8 cellular contexts compared by ENCODE assay signal in genomic region chr14:100384819-100385813, GRCh38. TPM values are rescaled to one million over a fixed set of nuclear protein-coding genes. Genes with fewer than 3 reads are reported as not detected.
DNase-seq lines count a peak whose midpoint lies in the region; ATAC-seq and TF ChIP-seq lines count a peak whose summit lies in the region.

No MANE protein-coding gene starts in this region.

- H3K4me1 ChIP-seq in right cardiac atrium (ENCODE audit: control insufficient read depth, insufficient read depth, low read length) (peaks cover 7% of the 10 kb centered on the region), RWPE2 (ENCODE audit: insufficient read depth, poor library complexity, severe bottlenecking) (peaks cover 29% of the 10 kb centered on the region), spleen (peaks cover 6 to 54% (median 27%) of the 10 kb centered on the region in 6 donors)
- H3K4me1 ChIP-seq in CD4-positive, alpha-beta memory T cell (ENCODE audit: insufficient read depth, low read length) = no peaks in the 10 kb centered on the region

- no peak overlapping the region for H3K4me3 Mint-ChIP-seq in CD4-positive, alpha-beta memory T cell

- H3K27me3 ChIP-seq in right cardiac atrium (ENCODE audit: control insufficient read depth, insufficient read depth) = no peaks in the 10 kb centered on the region
- no peaks in the 10 kb centered on the region for H3K27me3 ChIP-seq in RWPE2 (ENCODE audit: insufficient read depth, poor library complexity, severe bottlenecking)
- no peaks in the 10 kb centered on the region for H3K27me3 ChIP-seq in spleen (replicated peaks in 1 of 7)
- no peaks in the 10 kb centered on the region for H3K27me3 ChIP-seq in CD4-positive, alpha-beta memory T cell (ENCODE audit: insufficient read depth, low read length)

- no peak overlapping the region for H3K27ac Mint-ChIP-seq in CD4-positive, alpha-beta memory T cell

- TF ChIP-seq CTCF in RWPE2 (IDR thresholded peaks at IDR 0.05; ENCODE audit: poor library complexity, severe bottlenecking) = peak; percentile 92
- TF ChIP-seq CTCF in fibroblast of pulmonary artery (IDR thresholded peaks at IDR 0.05; ENCODE audit: low read length, missing control alignments) = peak; percentile 57
- peak in 9 of 11 experiments; percentile 15 to 52 (median 39) for TF ChIP-seq CTCF in spleen (IDR thresholded peaks at IDR 0.05 in 8 of 11, conservative IDR thresholded peaks at IDR 0.05 in 3 of 11)

- H3K36me3 Mint-ChIP-seq in CD4-positive, alpha-beta memory T cell = peaks cover 4% of the 10 kb centered on the region in 2 donors

- H3K27me3 Mint-ChIP-seq in CD4-positive, alpha-beta memory T cell = no peaks in the 10 kb centered on the region

- ATAC-seq in Right ventricle myocardium superior (ENCODE audit: poor library complexity) = peak; percentile 42
- no peak for ATAC-seq in right cardiac atrium
- peak; percentile 63 for ATAC-seq in RWPE2 (ENCODE audit: low read depth)
- no peak for ATAC-seq in HG02759 (IDR thresholded peaks at IDR 0.05; ENCODE audit: unreplicated experiment)

- no peak for TF ChIP-seq POLR2A in spleen (IDR thresholded peaks at IDR 0.05)

- DNase-seq in Right ventricle myocardium superior = no peak
- no peak for DNase-seq in right cardiac atrium
- no peak for DNase-seq in RWPE2 (ENCODE audit: low spot score)
- peak; percentile 84 for DNase-seq in fibroblast of pulmonary artery (ENCODE audit: low read depth)
- DNase-seq in spleen = no peak
- DNase-seq in CD4-positive, alpha-beta memory T cell = no peak
- DNase-seq in activated gamma-delta T cell (lab: John Stamatoyannopoulos, UW) = no peak

- H3K36me3 ChIP-seq in RWPE2 (ENCODE audit: low read depth) (peaks cover 6% of the 10 kb centered on the region), spleen (peaks cover 0 to 34% (median 13%) of the 10 kb centered on the region in 6 donors)
- H3K36me3 ChIP-seq in CD4-positive, alpha-beta memory T cell (ENCODE audit: insufficient read depth, low read length) = no peaks in the 10 kb centered on the region

- H3K9me3 ChIP-seq in right cardiac atrium (ENCODE audit: control insufficient read depth, low read length) (no peaks in the 10 kb centered on the region), RWPE2 (ENCODE audit: severe bottlenecking) (no peaks in the 10 kb centered on the region), spleen (no peaks in the 10 kb centered on the region)
- no peaks in the 10 kb centered on the region for H3K9me3 ChIP-seq in CD4-positive, alpha-beta memory T cell (ENCODE audit: control insufficient read depth in 1 of 2, low read length in 2 of 2)

- peaks cover 6 to 14% (median 8%) of the 10 kb centered on the region in 4 donors for H3K4me1 Mint-ChIP-seq in CD4-positive, alpha-beta memory T cell

- WGBS in right cardiac atrium = 60% methylated on average over 16 of the region's 16 CpGs
- WGBS in spleen, 5 donors = 76 to 84% (median 80%) methylated on average over 16 of the region's 16 CpGs

- no peak overlapping the region for H3K4me3 ChIP-seq in right cardiac atrium (ENCODE audit: low read length)
- no peak overlapping the region for H3K4me3 ChIP-seq in RWPE2 (ENCODE audit: severe bottlenecking)
- H3K4me3 ChIP-seq in fibroblast of pulmonary artery (replicated peaks; ENCODE audit: low read depth, low read length) = no peak overlapping the region
- no peak overlapping the region for H3K4me3 ChIP-seq in spleen
- no peak overlapping the region for H3K4me3 ChIP-seq in CD4-positive, alpha-beta memory T cell (ENCODE audit: low read length in 2 of 2)

- intact Hi-C loops in Right ventricle myocardium superior (cut with DNase I) = loop anchor here (5.0 to 10.0 kb wide), 2 partner anchors 260 to 1242 kb away; no protein-coding TSS in a partner anchor
- intact Hi-C loops in right cardiac atrium (cut with DNase I) = loop anchor here (2.0 to 10.0 kb wide), 6 partner anchors 260 to 1247 kb away; no protein-coding TSS in a partner anchor
- intact Hi-C loops in spleen (cut with DNase I; ENCODE audit: low total_unique reads) = loop anchor here (5.0 to 10.0 kb wide), 2 partner anchors 267 to 1240 kb away; no protein-coding TSS in a partner anchor
- intact Hi-C loops in CD4-positive, alpha-beta memory T cell (cut with micrococcal nuclease) = no loop called here

- H3K27ac ChIP-seq in right cardiac atrium (ENCODE audit: low read length) (no peak overlapping the region), RWPE2 (ENCODE audit: poor library complexity, severe bottlenecking) (peak overlapping the region; percentile 69), spleen (no peak overlapping the region)
- H3K27ac ChIP-seq in CD4-positive, alpha-beta memory T cell (ENCODE audit: low read depth, low read length) = no peak overlapping the region

- CTCF ChIA-PET in CD4-positive, alpha-beta memory T cell (lab: Charles Lee; ENCODE audit: partially characterized antibody) = interaction anchor here (0.8 to 13.5 kb wide), 21 partner anchors 9 to 420 kb away, joined by 3 to 277 read pairs (median 4); a partner anchor contains a TSS

- H3K9me3 Mint-ChIP-seq in CD4-positive, alpha-beta memory T cell = no peaks in the 10 kb centered on the region

- POLR2A ChIA-PET in CD4-positive, alpha-beta memory T cell (lab: Charles Lee; ENCODE audit: partially characterized antibody) = interaction anchor here (1.0 to 4.2 kb wide), 4 partner anchors 8 to 268 kb away, joined by 3 to 35 read pairs (median 4); partner anchors contain the start of gene WDR25

RNA-seq across cellular contexts. Expression of gene WDR25, which starts 8.8 kb away (rescaled TPM):
- total RNA-seq in Right ventricle myocardium superior (3.9 TPM), right cardiac atrium (1 to 10 TPM; 4.4 to 6.3 (median 5.3) TPM), spleen (10 to 100 TPM in 2 of 7 donors, 1 to 10 TPM in 5; 4.4 to 20.9 (median 9.9) TPM)
- polyA plus RNA-seq in right cardiac atrium (4.6 TPM), spleen (1 to 10 TPM; 4.8 to 6.9 (median 4.8) TPM)
- 1 to 10 TPM; 5.7 to 6.5 TPM for total RNA-seq in CD4-positive, alpha-beta memory T cell
- polyA plus RNA-seq in CD4-positive, alpha-beta memory T cell = 10 to 100 TPM in 1 of 2 donors, 1 to 10 TPM in 1; 9.2 to 14.4 TPM

Comparison
In these comparisons a context has a peak if more than half of its experiments do, and no peak if none do; other contexts are left out.
1. ATAC-seq: peak in Right ventricle myocardium superior (single experiment) and RWPE2 (single experiment); none in right cardiac atrium (0 of 2) and HG02759 (single experiment).
2. CTCF ChIP-seq: peak in every context shown above with its lines; median percentile 92 in RWPE2; 57 in fibroblast of pulmonary artery; 39 in spleen.